ENCODE assay signal across 9 cellular contexts in the genomic region with DNA sequence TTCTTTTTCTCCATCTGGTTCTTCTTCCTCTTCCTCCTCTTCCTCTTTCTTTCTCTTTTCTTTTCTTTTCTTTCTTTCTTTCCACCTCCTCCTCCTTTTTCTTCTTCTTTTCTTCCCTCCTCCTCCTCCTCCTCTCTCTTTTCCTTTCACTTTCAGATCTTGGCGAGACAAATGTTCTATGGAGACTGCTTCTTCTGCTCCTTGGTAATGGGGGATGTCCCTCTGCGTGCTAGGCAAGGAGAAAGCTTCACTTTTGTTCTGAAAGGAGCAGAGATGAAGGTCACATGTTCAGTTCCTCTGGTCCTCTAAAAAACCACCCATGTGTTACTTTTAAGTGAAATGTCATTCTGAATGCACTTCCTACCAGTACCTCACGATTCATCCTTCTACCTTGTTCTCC. TPM values are rescaled to one million over a fixed set of nuclear protein-coding genes. Genes with fewer than 3 reads are reported as not detected.
DNase-seq lines count a peak whose midpoint lies in the region; ATAC-seq, FAIRE-seq and TF ChIP-seq lines count a peak whose summit lies in the region.
"Had no signal": no experiment of that assay in that cellular context is flagged by ENCODE, and none has a peak within 500 bp of the region (broad histone marks: within the 10 kb centered on the region; RNA-seq: fewer than 3 reads in every experiment).

No MANE protein-coding gene starts in this region.

- H3K79me2 ChIP-seq in K562 (ENCODE audit: control insufficient read depth, insufficient read depth, low read length): no peaks in the 10 kb centered on the region

- H3K36me3 Mint-ChIP-seq in CD8-positive, alpha-beta memory T cell: peaks cover 0 to 7% (median 0%) of the 10 kb centered on the region in 3 donors

- TF ChIP-seq CTCF in K562 (IDR thresholded peaks at IDR 0.05 in 2 of 3, conservative IDR thresholded peaks at IDR 0.05 in 1 of 3; ENCODE audit: insufficient read depth in 2 of 3, low read depth in 1 of 3, low read length in 3 of 3): no peak
- no peak for TF ChIP-seq CTCF in dorsolateral prefrontal cortex (IDR thresholded peaks at IDR 0.05 in 54 of 56, conservative IDR thresholded peaks at IDR 0.05 in 2 of 56; ENCODE audit: low read depth in 1 of 56, partially characterized antibody in 56 of 56)

- no peaks in the 10 kb centered on the region for H3K9me3 ChIP-seq in CD8-positive, alpha-beta memory T cell (ENCODE audit: low read length)
- H3K9me3 ChIP-seq in K562 (replicated peaks; ENCODE audit: control insufficient read depth, insufficient read depth, low read depth, low read length): no peaks in the 10 kb centered on the region

- peaks cover 0 to 2% of the 10 kb centered on the region in 2 donors for H3K27me3 Mint-ChIP-seq in CD8-positive, alpha-beta memory T cell

- H3K27me3 ChIP-seq in CD8-positive, alpha-beta memory T cell (ENCODE audit: insufficient read depth, low read length, poor library complexity, severe bottlenecking): no peaks in the 10 kb centered on the region
- H3K27me3 ChIP-seq in K562 (ENCODE audit: control insufficient read depth in 2 of 2, insufficient read depth in 2 of 2, low read length in 2 of 2): no peaks in the 10 kb centered on the region; a peak in 1 of 5 replicates
- peaks cover 0 to 33% (median 2%) of the 10 kb centered on the region in 45 donors for H3K27me3 ChIP-seq in dorsolateral prefrontal cortex

- H3K9me1 ChIP-seq in K562 (ENCODE audit: control insufficient read depth, insufficient read depth, low read length): no peaks in the 10 kb centered on the region

- intact Hi-C loops in K562 (cut with micrococcal nuclease): no loop called here
- intact Hi-C loops in dorsolateral prefrontal cortex (cut with DNase I): loop anchor here in 1 of 2 donors (10.0 kb wide), 1 partner anchor 1597 kb away; no protein-coding TSS in a partner anchor

- no peak for TF ChIP-seq EP300 in K562 (IDR thresholded peaks at IDR 0.05; ENCODE audit: low read length)

- no peaks in the 10 kb centered on the region for H3K36me3 ChIP-seq in CD8-positive, alpha-beta memory T cell (ENCODE audit: insufficient read depth, low read length)
- H3K36me3 ChIP-seq in K562 (ENCODE audit: control insufficient read depth, insufficient read depth, low read length): no peaks in the 10 kb centered on the region

- H2AFZ ChIP-seq in K562 (ENCODE audit: low read depth, low read length): no peak overlapping the region

- no TSS peak for BruUV-seq in K562 (replicated peaks; lab: Mats Ljungman, UMichigan)

- FAIRE-seq in K562 (lab: Jason Lieb, UNC): no peak

- no peak overlapping the region for H3K4me3 ChIP-seq in CD8-positive, alpha-beta memory T cell (ENCODE audit: low read length)
- H3K4me3 ChIP-seq in K562: no peak overlapping the region
- no peak overlapping the region for H3K4me3 ChIP-seq in dorsolateral prefrontal cortex

- H3K4me1 Mint-ChIP-seq in CD8-positive, alpha-beta memory T cell: peaks cover 55 to 66% (median 61%) of the 10 kb centered on the region in 3 donors

- H4K20me1 ChIP-seq in K562 (replicated peaks; ENCODE audit: control insufficient read depth, insufficient read depth, low read length): no peaks in the 10 kb centered on the region

- ATAC-seq in GM19452 (IDR thresholded peaks at IDR 0.05; ENCODE audit: unreplicated experiment): peak; percentile 38
- peak; percentile 33 for ATAC-seq in HG03457 (IDR thresholded peaks at IDR 0.05; ENCODE audit: unreplicated experiment)
- ATAC-seq in K562: no peak
- ATAC-seq in GM21447 (IDR thresholded peaks at IDR 0.05; ENCODE audit: unreplicated experiment): no peak
- ATAC-seq in GM18517 (IDR thresholded peaks at IDR 0.05; ENCODE audit: unreplicated experiment): no peak

- no peak overlapping the region for H3K9ac ChIP-seq in K562 (ENCODE audit: insufficient read depth in 1 of 2, low read depth in 2 of 2, low read length in 2 of 2)

- no peaks in the 10 kb centered on the region for H3K9me3 Mint-ChIP-seq in CD8-positive, alpha-beta memory T cell

- no peak for DNase-seq in CD8-positive, alpha-beta memory T cell
- DNase-seq in K562 (ENCODE audit: extremely low read depth in 1 of 4, low spot score in 3 of 4): no peak
- no peak for DNase-seq in NCI-H1436 treated with DMSO at 0.1 percent for 48 hours (lab: John Stamatoyannopoulos, UW)
- DNase-seq in dorsolateral prefrontal cortex: no peak
- DNase-seq: NK-92 treated with Interleukin-12 subunit alpha and Interleukin-12 subunit beta, amount 100 ng/mL, for 24 hours had no signal

- TF ChIP-seq RAD21 in K562 (CRISPR knock-in tag; conservative IDR thresholded peaks at IDR 0.05 in 1 of 2, IDR thresholded peaks at IDR 0.05 in 1 of 2): no peak

- H3K27ac ChIP-seq in CD8-positive, alpha-beta memory T cell (ENCODE audit: low read depth, low read length): no peak overlapping the region
- H3K27ac ChIP-seq in K562 (ENCODE audit: extremely low read depth, low read depth, low read length) (no peak overlapping the region), dorsolateral prefrontal cortex (peak overlapping the region in 27 of 59 donors; percentile 11 to 100 (median 28))

- peak overlapping the region; percentile 82 to 95 (median 88) for H3K27ac Mint-ChIP-seq in CD8-positive, alpha-beta memory T cell

- in situ Hi-C loops in K562 (cut with MboI): no loop called here

- CTCF ChIA-PET in CD8-positive, alpha-beta memory T cell (lab: Charles Lee): no interaction called here
- CTCF ChIA-PET in K562 (lab: Yijun Ruan, JAX; ENCODE audit: low intra/inter-chr PET ratio): no interaction called here

- peaks cover 41% of the 10 kb centered on the region for H3K4me1 ChIP-seq in CD8-positive, alpha-beta memory T cell (ENCODE audit: insufficient read depth, low read length)
- peaks cover 0 to 3% of the 10 kb centered on the region in 2 experiments; a peak in 2 of 5 replicates for H3K4me1 ChIP-seq in K562 (replicated peaks in 1 of 2; ENCODE audit: control insufficient read depth in 2 of 2, insufficient read depth in 2 of 2, low read length in 2 of 2)

- POLR2A ChIA-PET in CD8-positive, alpha-beta memory T cell (lab: Charles Lee): no interaction called here
- POLR2A ChIA-PET in K562 (lab: Yijun Ruan, JAX): interaction anchor here (0.9 kb wide), 1 partner anchor 213 kb away, joined by 5 read pairs; no protein-coding TSS in a partner anchor

- TF ChIP-seq POLR2A in K562 (conservative IDR thresholded peaks at IDR 0.05): no peak

- peak overlapping the region in 6 of 7 donors; percentile 56 to 94 (median 82) for H3K4me3 Mint-ChIP-seq in CD8-positive, alpha-beta memory T cell

- WGBS in K562 (ENCODE audit: insufficient coverage, low coverage, missing lambda C conversion rate): no CpG with 5 or more reads among the region's 3 CpGs

- H3K4me2 ChIP-seq in K562 (ENCODE audit: insufficient read depth, low read length): no peak overlapping the region

TF ChIP-seq in K562, 482 proteins besides CTCF, POLR2A, EP300 and RAD21:
- TF ChIP-seq, protein P1, sequence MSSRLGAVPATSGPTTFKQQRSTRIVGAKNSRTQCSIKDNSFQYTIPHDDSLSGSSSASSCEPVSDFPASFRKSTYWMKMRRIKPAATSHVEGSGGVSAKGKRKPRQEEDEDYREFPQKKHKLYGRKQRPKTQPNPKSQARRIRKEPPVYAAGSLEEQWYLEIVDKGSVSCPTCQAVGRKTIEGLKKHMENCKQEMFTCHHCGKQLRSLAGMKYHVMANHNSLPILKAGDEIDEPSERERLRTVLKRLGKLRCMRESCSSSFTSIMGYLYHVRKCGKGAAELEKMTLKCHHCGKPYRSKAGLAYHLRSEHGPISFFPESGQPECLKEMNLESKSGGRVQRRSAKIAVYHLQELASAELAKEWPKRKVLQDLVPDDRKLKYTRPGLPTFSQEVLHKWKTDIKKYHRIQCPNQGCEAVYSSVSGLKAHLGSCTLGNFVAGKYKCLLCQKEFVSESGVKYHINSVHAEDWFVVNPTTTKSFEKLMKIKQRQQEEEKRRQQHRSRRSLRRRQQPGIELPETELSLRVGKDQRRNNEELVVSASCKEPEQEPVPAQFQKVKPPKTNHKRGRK (tag; IDR thresholded peaks at IDR 0.05): 0 out of 2 replicates have a peak, but pooled peaks have one; percentile 37
- TF ChIP-seq MXI1 (IDR thresholded peaks at IDR 0.05; ENCODE audit: low read depth, low read length): no peak
- TF ChIP-seq GATAD2A (IDR thresholded peaks at IDR 0.05): no peak
- TF ChIP-seq SMAD3 (CRISPR knock-in tag; conservative IDR thresholded peaks at IDR 0.05): no peak
- TF ChIP-seq C11orf30 (IDR thresholded peaks at IDR 0.05; ENCODE audit: low read depth): no peak
- no peak for TF ChIP-seq ARHGAP35 (IDR thresholded peaks at IDR 0.05; ENCODE audit: partially characterized antibody)
- no peak for TF ChIP-seq SPI1 (IDR thresholded peaks at IDR 0.05; ENCODE audit: borderline replicate concordance, low read depth, low read length)

RNA-seq across cellular contexts. Expression of a gene that starts 33.2 kb away (rescaled TPM):
- total RNA-seq in CD8-positive, alpha-beta memory T cell: 10 to 100 TPM; 34.1 to 34.8 TPM
- polyA plus RNA-seq in CD8-positive, alpha-beta memory T cell: 65.2 TPM
- total RNA-seq in K562 (2011; cell fraction: chromatin; rRNA removed; ENCODE audit: low replicate concordance): 0.97 and 2.2 TPM in 2 replicates
- 1.0 and 1.2 TPM in 2 replicates for total RNA-seq in K562 (2011; cell fraction: nucleolus; rRNA removed)
- 1.3 and 3.9 TPM in 2 replicates for total RNA-seq in K562 (2011; cell fraction: nucleoplasm; rRNA removed)
- total RNA-seq in K562 (2014; rRNA removed) (1.00 and 2.6 TPM in 2 replicates), K562 (2014; rRNA removed; fragmentation: Illumina TruSeq; extraction: Trizol) (3.1 and 3.7 TPM in 2 replicates), K562 (2015; rRNA removed; fragmentation: Illumina TruSeq; extraction: Trizol) (3.4 and 4.3 TPM in 2 replicates), K562 (2021) (11.4 and 11.9 TPM in 2 replicates), dorsolateral prefrontal cortex (10 to 100 TPM; 17.2 to 46.9 (median 34.2) TPM)
- polyA plus RNA-seq in K562 (2011; rRNA removed) (0.46 and 2.5 TPM in 2 replicates), K562 (2014; fragmentation: Illumina TruSeq; extraction: Trizol) (15.9 and 21.6 TPM in 2 replicates), K562 (2014; fragmentation: Nextera tagmentation; extraction: Ambion mirVana) (10 to 100 TPM; 24.2 to 24.7 TPM), K562 (2014; rRNA removed) (7.0 and 8.2 TPM in 2 replicates)
- 0.41 and 4.3 TPM in 2 replicates for polyA plus RNA-seq in K562 (2011; cell fraction: cytosol; rRNA removed)
- 0.13 and 1.2 TPM in 2 replicates for polyA plus RNA-seq in K562 (2011; cell fraction: nucleus; rRNA removed)
- polyA plus RNA-seq in K562 (2012): 15.3 and 17.1 TPM in 2 replicates
- polyA minus RNA-seq in K562 (2011; rRNA and poly(A)+ RNA removed): 0.39 and 1.2 TPM in 2 replicates
- polyA minus RNA-seq in K562 (2011; cell fraction: cytosol; rRNA and poly(A)+ RNA removed): 3.5 TPM in 1 of 2 replicates, not detected in the other
- 0.78 and 0.94 TPM in 2 replicates for polyA minus RNA-seq in K562 (2011; cell fraction: nucleus; rRNA and poly(A)+ RNA removed)

Comparison
In these comparisons a context has a peak if more than half of its experiments do, and no peak if none do; other contexts are left out.
1. ATAC-seq: peak in GM19452 (single experiment) and HG03457 (single experiment); none in K562 (single experiment), GM21447 (single experiment) and GM18517 (single experiment).